24 cellular contexts compared by ENCODE assay signal in genomic region chr12:92295523-92295922, GRCh38.
DNase-seq lines count a peak whose midpoint lies in the region; ATAC-seq, FAIRE-seq and TF ChIP-seq lines count a peak whose summit lies in the region.
"Had no signal": no experiment of that assay in that cellular context is flagged by ENCODE, and none has a peak within 500 bp of the region (broad histone marks: within the 10 kb centered on the region; RNA-seq: fewer than 3 reads in every experiment).

No MANE protein-coding gene starts in this region.

- H2AFZ ChIP-seq in astrocyte (ENCODE audit: low read depth, low read length) (no peak overlapping the region), osteoblast (ENCODE audit: low read length) (peak overlapping the region; percentile 69)
- H2AFZ ChIP-seq: GM23338 had no signal

- no peak for ATAC-seq in CD4-positive, alpha-beta T cell (ENCODE audit: poor library complexity)
- ATAC-seq: GM23338; K562; PC-3; Right ventricle myocardium inferior; stimulated activated naive B cell treated with anti-CD40 and anti-IgM and Interleukin-4, amounts not matched to agents 10 μg/mL and 1 μg/mL and 100 μg/mL, for 72 hours had no signal

- no peaks in the 10 kb centered on the region for H3K27me3 ChIP-seq in CD4-positive, alpha-beta T cell (ENCODE audit: control insufficient read depth, insufficient read depth, low read length)
- H3K27me3 ChIP-seq in astrocyte (ENCODE audit: insufficient read depth, low read length) (no peaks in the 10 kb centered on the region), osteoblast (ENCODE audit: insufficient read depth, low read length) (no peaks in the 10 kb centered on the region)
- H3K27me3 ChIP-seq: spleen, uterus had no signal

- H3K79me2 ChIP-seq in astrocyte (ENCODE audit: insufficient read depth, low read length) (no peaks in the 10 kb centered on the region), osteoblast (ENCODE audit: insufficient read depth, low read length) (no peaks in the 10 kb centered on the region)

- CTCF ChIA-PET in CD4-positive, alpha-beta T cell (lab: Charles Lee): no interaction called here

- H3K4me3 ChIP-seq in astrocyte (ENCODE audit: insufficient read depth, low read depth, low read length) (no peak overlapping the region), osteoblast (ENCODE audit: insufficient read depth, low read length) (no peak overlapping the region)
- H3K4me3 ChIP-seq: GM23338, K562, spleen, uterus had no signal

- POLR2A ChIA-PET in CD4-positive, alpha-beta T cell (lab: Charles Lee): interaction anchor here (0.5 kb wide), 1 partner anchor 149 kb away, joined by 4 read pairs; no protein-coding TSS in a partner anchor

- TF ChIP-seq CTCF in CD4-positive, alpha-beta T cell (IDR thresholded peaks at IDR 0.05): no peak
- no peak for TF ChIP-seq CTCF in astrocyte (IDR thresholded peaks at IDR 0.05; ENCODE audit: insufficient read depth, low read depth, low read length)
- TF ChIP-seq CTCF in osteoblast (IDR thresholded peaks at IDR 0.05; ENCODE audit: extremely low read depth, low read depth, low read length): no peak

- peaks cover 5% of the 10 kb centered on the region for H3K36me3 Mint-ChIP-seq in CD4-positive, alpha-beta T cell (ENCODE audit: low read depth)
- H3K36me3 Mint-ChIP-seq in astrocyte (ENCODE audit: low read depth, unreplicated experiment): no peaks in the 10 kb centered on the region
- H3K36me3 Mint-ChIP-seq: CD4-positive, alpha-beta memory T cell had no signal

- peak overlapping the region; percentile 3 for H3K27ac Mint-ChIP-seq in CD4-positive, alpha-beta T cell
- H3K27ac Mint-ChIP-seq in astrocyte (ENCODE audit: unreplicated experiment): peak overlapping the region; percentile 20
- H3K27ac Mint-ChIP-seq: activated CD4-positive, alpha-beta memory T cell treated with anti-CD3 and anti-CD28 coated beads, Interleukin-2, amount 10 ng/mL, durations not matched to agents 7 days and 5 days; activated naive CD8-positive, alpha-beta T cell treated with anti-CD3 and anti-CD28 coated beads for 36 hours; activated T-helper 2 cell treated with anti-CD3 and anti-CD28 coated beads, Interferon-gamma antibody, Interleukin-2, Interleukin-4, amounts not matched to agents 10 μg/mL and 5 μg/mL and 100 μg/mL, durations not matched to agents 14 hours and 24 hours and 36 hours; GM23338; stimulated activated naive B cell treated with anti-CD40 and anti-IgM and Interleukin-4, amounts not matched to agents 10 μg/mL and 1 μg/mL and 100 μg/mL, for 72 hours had no signal

- peaks cover 39% of the 10 kb centered on the region for H3K4me1 Mint-ChIP-seq in CD4-positive, alpha-beta T cell (ENCODE audit: low read depth)
- H3K4me1 Mint-ChIP-seq in astrocyte (ENCODE audit: low read depth, unreplicated experiment): peaks cover 16% of the 10 kb centered on the region

- no peak overlapping the region for H3K4me2 ChIP-seq in astrocyte (ENCODE audit: low read length)
- H3K4me2 ChIP-seq in osteoblast (ENCODE audit: insufficient read depth, low read length): peak overlapping the region; percentile 20
- H3K4me2 ChIP-seq: GM23338 had no signal

- H3K27ac ChIP-seq in CD4-positive, alpha-beta T cell (ENCODE audit: low read depth, low read length): no peak overlapping the region
- H3K27ac ChIP-seq in astrocyte (ENCODE audit: low read depth, low read length) (no peak overlapping the region), osteoblast (ENCODE audit: low read depth, low read length) (peak overlapping the region; percentile 57)
- H3K27ac ChIP-seq: spleen, uterus had no signal

- H3K9me3 ChIP-seq in CD4-positive, alpha-beta T cell (ENCODE audit: control insufficient read depth, low read length): no peaks in the 10 kb centered on the region
- H3K9me3 ChIP-seq in astrocyte (ENCODE audit: insufficient read depth, low read depth, low read length) (no peaks in the 10 kb centered on the region), osteoblast (ENCODE audit: low read depth, low read length) (no peaks in the 10 kb centered on the region)
- H3K9me3 ChIP-seq: spleen, uterus had no signal

- H3K27me3 Mint-ChIP-seq in CD4-positive, alpha-beta T cell: no peaks in the 10 kb centered on the region
- no peaks in the 10 kb centered on the region for H3K27me3 Mint-ChIP-seq in astrocyte (ENCODE audit: low read depth, unreplicated experiment)
- H3K27me3 Mint-ChIP-seq: activated CD4-positive, alpha-beta memory T cell treated with anti-CD3 and anti-CD28 coated beads, Interleukin-2, amount 10 ng/mL, durations not matched to agents 7 days and 5 days; activated naive CD8-positive, alpha-beta T cell treated with anti-CD3 and anti-CD28 coated beads for 36 hours; CD4-positive, alpha-beta memory T cell; stimulated activated naive B cell treated with anti-CD40 and anti-IgM and Interleukin-4, amounts not matched to agents 10 μg/mL and 1 μg/mL and 100 μg/mL, for 72 hours had no signal

- no peak overlapping the region for H3K4me3 Mint-ChIP-seq in CD4-positive, alpha-beta T cell
- no peak overlapping the region for H3K4me3 Mint-ChIP-seq in astrocyte (ENCODE audit: unreplicated experiment)
- H3K4me3 Mint-ChIP-seq: activated CD4-positive, alpha-beta memory T cell treated with anti-CD3 and anti-CD28 coated beads, Interleukin-2, amount 10 ng/mL, durations not matched to agents 7 days and 5 days; activated naive CD8-positive, alpha-beta T cell treated with anti-CD3 and anti-CD28 coated beads for 36 hours; GM23338; stimulated activated naive B cell treated with anti-CD40 and anti-IgM and Interleukin-4, amounts not matched to agents 10 μg/mL and 1 μg/mL and 100 μg/mL, for 72 hours had no signal

- intact Hi-C loops in CD4-positive, alpha-beta T cell (cut with DNase I, micrococcal nuclease): loop anchor here in 1 of 2 experiments (5.0 kb wide), 1 partner anchor 83 kb away; no protein-coding TSS in a partner anchor

- peaks cover 12% of the 10 kb centered on the region for H3K4me1 ChIP-seq in astrocyte (ENCODE audit: insufficient read depth, low read length)
- H3K4me1 ChIP-seq in osteoblast (ENCODE audit: insufficient read depth, low read length): peaks cover 42% of the 10 kb centered on the region
- H3K4me1 ChIP-seq: uterus had no signal

- H4K20me1 ChIP-seq in astrocyte (ENCODE audit: insufficient read depth, low read length) (no peaks in the 10 kb centered on the region), osteoblast (ENCODE audit: insufficient read depth, low read length) (no peaks in the 10 kb centered on the region)

- no peak for DNase-seq in CD4-positive, alpha-beta T cell
- DNase-seq in astrocyte (ENCODE audit: low read depth): peak; percentile 62
- DNase-seq in hepatic stellate cell (ENCODE audit: low spot score): peak; percentile 42
- peak; percentile 69 for DNase-seq in osteoblast (ENCODE audit: insufficient read length, low spot score, missing footprints)
- DNase-seq in activated CD4-positive, alpha-beta T cell treated with anti-CD3 and anti-CD28 coated beads for 4 hours: no peak
- no peak for DNase-seq in GDM1 (lab: John Stamatoyannopoulos, UW)
- no peak for DNase-seq in DMS79 (lab: John Stamatoyannopoulos, UW)
- DNase-seq in NCI-H1436 (lab: John Stamatoyannopoulos, UW): no peak
- DNase-seq: ACHN; activated CD4-positive, alpha-beta memory T cell treated with anti-CD3 and anti-CD28 coated beads, Interleukin-2, amount 10 ng/mL, durations not matched to agents 7 days and 5 days; activated naive CD8-positive, alpha-beta T cell treated with anti-CD3 and anti-CD28 coated beads for 36 hours; CD4-positive, alpha-beta memory T cell; effector CD4-positive, alpha-beta T cell; NCI-H2107; nucleus accumbens; PC-3; spleen; stimulated activated CD4-positive, alpha-beta T cell treated with anti-CD3 and anti-CD28 coated beads, Interleukin-4, amount 100 ng/mL, for 1 hour; stimulated activated naive B cell treated with anti-CD40 and anti-IgM and Interleukin-4, amounts not matched to agents 10 μg/mL and 1 μg/mL and 100 μg/mL, for 72 hours; uterus had no signal

- H3K9ac ChIP-seq in astrocyte (ENCODE audit: low read length): no peak overlapping the region

- H3K36me3 ChIP-seq in astrocyte (ENCODE audit: insufficient read depth, low read length) (no peaks in the 10 kb centered on the region), osteoblast (ENCODE audit: insufficient read depth, low read length) (no peaks in the 10 kb centered on the region)
- H3K36me3 ChIP-seq: spleen, uterus had no signal

- H3K9me3 Mint-ChIP-seq in CD4-positive, alpha-beta T cell: peaks cover 4% of the 10 kb centered on the region
- no peaks in the 10 kb centered on the region for H3K9me3 Mint-ChIP-seq in astrocyte (ENCODE audit: unreplicated experiment)
- H3K9me3 Mint-ChIP-seq: GM23338; stimulated activated naive B cell treated with anti-CD40 and anti-IgM and Interleukin-4, amounts not matched to agents 10 μg/mL and 1 μg/mL and 100 μg/mL, for 72 hours had no signal

- no peak for FAIRE-seq in astrocyte (lab: Jason Lieb, UNC)
- FAIRE-seq: K562 had no signal

Comparison
In these comparisons a context has a peak if more than half of its experiments do, and no peak if none do; other contexts are left out.
1. DNase-seq: peak in astrocyte (single experiment), hepatic stellate cell (single experiment) and osteoblast (single experiment); none in CD4-positive, alpha-beta T cell (0 of 10), activated CD4-positive, alpha-beta T cell treated with anti-CD3 and anti-CD28 coated beads for 4 hours (0 of 2), GDM1 (single experiment), DMS79 (single experiment) and NCI-H1436 (single experiment).